25 cellular contexts compared by ENCODE assay signal in the genomic region with DNA sequence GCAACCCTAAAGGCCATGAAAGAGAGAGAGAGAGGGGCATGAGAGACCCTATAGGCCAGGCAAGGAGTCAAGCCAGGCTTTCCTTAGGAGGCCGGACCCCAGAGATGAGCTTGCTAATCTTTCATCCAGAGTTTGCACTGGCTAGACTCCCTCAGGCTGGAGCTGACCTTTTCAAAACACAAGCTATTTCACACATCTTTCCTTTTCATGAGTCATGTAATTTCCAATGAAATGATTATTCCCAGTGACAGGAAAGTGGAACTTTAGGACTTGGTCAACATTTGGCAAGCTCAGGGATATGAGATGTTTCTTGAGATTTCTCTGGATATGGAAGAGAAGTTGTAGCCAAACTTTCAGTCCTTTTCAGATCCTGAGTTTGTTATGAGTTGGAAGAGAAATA.
DNase-seq lines count a peak whose midpoint lies in the region; ATAC-seq and TF ChIP-seq lines count a peak whose summit lies in the region.
"Had no signal": no experiment of that assay in that cellular context is flagged by ENCODE, and none has a peak within 500 bp of the region (broad histone marks: within the 10 kb centered on the region; RNA-seq: fewer than 3 reads in every experiment).

No MANE protein-coding gene starts in this region.

- TF ChIP-seq POLR2A in lower leg skin (IDR thresholded peaks at IDR 0.05): no peak

- no peak overlapping the region for H3K4me3 Mint-ChIP-seq in HFFc6
- H3K4me3 Mint-ChIP-seq: activated naive CD4-positive, alpha-beta T cell treated with anti-CD3 and anti-CD28 coated beads for 36 hours; GM23338; mesothelial cell of epicardium; naive B cell; stimulated activated naive CD8-positive, alpha-beta T cell treated with anti-CD3 and anti-CD28 coated beads, Interleukin-15, Interleukin-2, amounts not matched to agents 100 ng/mL and 50 ng/mL, for 24 hours; WTC11 had no signal

- H3K9me3 Mint-ChIP-seq in HFFc6: no peaks in the 10 kb centered on the region
- H3K9me3 Mint-ChIP-seq: activated naive CD4-positive, alpha-beta T cell treated with anti-CD3 and anti-CD28 coated beads for 36 hours; mesothelial cell of epicardium; stimulated activated naive CD8-positive, alpha-beta T cell treated with anti-CD3 and anti-CD28 coated beads, Interleukin-15, Interleukin-2, amounts not matched to agents 100 ng/mL and 50 ng/mL, for 24 hours had no signal

- 0 out of 2 replicates have a peak, but pooled peaks cover 2% of the 10 kb centered on the region for H3K27me3 Mint-ChIP-seq in HFFc6 (ENCODE audit: insufficient read depth)
- H3K27me3 Mint-ChIP-seq: naive B cell; stimulated activated naive CD8-positive, alpha-beta T cell treated with anti-CD3 and anti-CD28 coated beads, Interleukin-15, Interleukin-2, amounts not matched to agents 100 ng/mL and 50 ng/mL, for 24 hours had no signal

- no peaks in the 10 kb centered on the region for H3K27me3 ChIP-seq in BJ (ENCODE audit: control insufficient read depth, insufficient read depth, low read length)
- H3K27me3 ChIP-seq: BLaER1 treated with 17β-estradiol and CSF1 and Interleukin-3, amounts not matched to agents 10 nM and 100 nM; gastrocnemius medialis; neutrophil; tibial nerve had no signal

- H3K4me1 Mint-ChIP-seq in HFFc6 (ENCODE audit: low read depth): peaks cover 42% of the 10 kb centered on the region
- H3K4me1 Mint-ChIP-seq: GM23338, WTC11 had no signal

- H3K36me3 ChIP-seq in BJ (ENCODE audit: control insufficient read depth, insufficient read depth, low read length): no peaks in the 10 kb centered on the region
- H3K36me3 ChIP-seq: BLaER1 treated with 17β-estradiol and CSF1 and Interleukin-3, amounts not matched to agents 10 nM and 100 nM; gastrocnemius medialis; left ventricle myocardium inferior; neutrophil; tibial nerve had no signal

- H3K27ac Mint-ChIP-seq in HFFc6: no peak overlapping the region
- H3K27ac Mint-ChIP-seq: activated naive CD4-positive, alpha-beta T cell treated with anti-CD3 and anti-CD28 coated beads for 36 hours; GM23338; mesothelial cell of epicardium; naive B cell; stimulated activated naive CD8-positive, alpha-beta T cell treated with anti-CD3 and anti-CD28 coated beads, Interleukin-15, Interleukin-2, amounts not matched to agents 100 ng/mL and 50 ng/mL, for 24 hours; WTC11 had no signal

- in situ Hi-C loops in KBM-7 (cut with MboI; ENCODE audit: low pct_unique_long_range_greater_than_20kb, low sequenced_read_pairs): no loop called here

- H3K4me3 ChIP-seq in BJ (ENCODE audit: low read depth, low read length) (no peak overlapping the region), fibroblast of mammary gland (ENCODE audit: control insufficient read depth, low read depth, low read length) (no peak overlapping the region), lower leg skin (ENCODE audit: low read depth, poor library complexity, severe bottlenecking) (no peak overlapping the region)
- H3K4me3 ChIP-seq: BLaER1 treated with 17β-estradiol and CSF1 and Interleukin-3, amounts not matched to agents 10 nM and 100 nM; gastrocnemius medialis; GM23338; left ventricle myocardium inferior; psoas muscle; skin epidermis; tibial nerve had no signal

- no peak for TF ChIP-seq CTCF in BJ (IDR thresholded peaks at IDR 0.05; ENCODE audit: insufficient read depth, low read depth, low read length)
- TF ChIP-seq CTCF in HFFc6 (IDR thresholded peaks at IDR 0.05): no peak
- TF ChIP-seq CTCF in fibroblast of mammary gland (conservative IDR thresholded peaks at IDR 0.05; ENCODE audit: control insufficient read depth, insufficient read depth, low read depth, low read length): no peak
- TF ChIP-seq CTCF in lower leg skin (IDR thresholded peaks at IDR 0.05): no peak

- WGBS in lower leg skin, 2 donors: 60 to 62% methylated on average over 1 of the region's 1 CpG

- peak; percentile 57 for ATAC-seq in sciatic nerve
- ATAC-seq: gastrocnemius medialis, GM23338, WTC11 had no signal

- H3K36me3 Mint-ChIP-seq in HFFc6 (ENCODE audit: low read depth): peaks cover 29% of the 10 kb centered on the region
- H3K36me3 Mint-ChIP-seq: mesothelial cell of epicardium, naive B cell, WTC11 had no signal

- intact Hi-C loops in sciatic nerve (cut with DNase I): no loop called here
- intact Hi-C loops in lower leg skin (cut with DNase I; ENCODE audit: low total_unique reads): no loop called here

- POLR2A ChIA-PET in BJ (lab: Charles Lee): interaction anchor here (0.7 kb wide), 1 partner anchor 225 kb away, joined by 4 read pairs; no protein-coding TSS in a partner anchor

- peak; percentile 19 for DNase-seq in BJ (ENCODE audit: low read depth)
- DNase-seq in HFFc6: peak; percentile 15
- DNase-seq in fibroblast of mammary gland (ENCODE audit: low read depth): peak; percentile 51
- DNase-seq in sciatic nerve (ENCODE audit: low spot score): no peak
- no peak for DNase-seq in KBM-7
- no peak for DNase-seq in lower leg skin (ENCODE audit: low spot score in 2 of 2)
- DNase-seq in germinal center (ENCODE audit: low spot score): no peak
- DNase-seq: activated naive CD4-positive, alpha-beta T cell treated with anti-CD3 and anti-CD28 coated beads for 36 hours; DMS79 treated with DMSO at 0.1 percent for 48 hours; gastrocnemius medialis; hypothalamus; left ventricle myocardium inferior; naive B cell; NCI-H2171; NCI-H524; psoas muscle; SIG-M5 had no signal

- CTCF ChIA-PET in BJ (lab: Yijun Ruan, JAX): interaction anchor here (0.6 to 0.8 kb wide), 3 partner anchors 64 to 184 kb away, joined by 3 read pairs; no protein-coding TSS in a partner anchor

Comparison
In these comparisons a context has a peak if more than half of its experiments do, and no peak if none do; other contexts are left out.
1. DNase-seq: peak in BJ (single experiment), HFFc6 (single experiment) and fibroblast of mammary gland (single experiment); none in sciatic nerve (single experiment), KBM-7 (single experiment), lower leg skin (0 of 2) and germinal center (single experiment).